In genomic region chr10:63703113-63703670, GRCh38 we compare ENCODE assay signal across 8 cellular contexts.
DNase-seq lines count a peak whose midpoint lies in the region; ATAC-seq and TF ChIP-seq lines count a peak whose summit lies in the region.

No MANE protein-coding gene starts in this region.

- H3K9me3 Mint-ChIP-seq in Caco-2 (ENCODE audit: unreplicated experiment) = peaks cover 10% of the 10 kb centered on the region

- H3K27me3 ChIP-seq in Caco-2 (replicated peaks; ENCODE audit: control insufficient read depth, insufficient read depth, low read length) (no peaks in the 10 kb centered on the region), PC-9 (ENCODE audit: insufficient read depth, low read depth) (no peaks in the 10 kb centered on the region)

- ATAC-seq in left lobe of liver (peak; percentile 6), HG02678 (IDR thresholded peaks at IDR 0.05; ENCODE audit: unreplicated experiment) (no peak)

- H3K9me3 ChIP-seq in Caco-2 = no peaks in the 10 kb centered on the region
- H3K9me3 ChIP-seq in PC-9 (ENCODE audit: insufficient read depth, low read depth) = no peaks in the 10 kb centered on the region; the same call in 1 of the 2 replicates

- H3K27me3 Mint-ChIP-seq in Caco-2 (ENCODE audit: insufficient read depth, unreplicated experiment) = no peaks in the 10 kb centered on the region

- CTCF ChIA-PET in Caco-2 (lab: Charles Lee) = interaction anchor here (1.3 kb wide), 2 partner anchors 19 to 65 kb away, joined by 3 read pairs; no protein-coding TSS in a partner anchor
- CTCF ChIA-PET in PC-9 (lab: Charles Lee) = no interaction called here

- peaks cover 40% of the 10 kb centered on the region for H3F3A ChIP-seq in PC-9 (ENCODE audit: insufficient read depth, low read depth)

- H3K27ac Mint-ChIP-seq in Caco-2 (ENCODE audit: unreplicated experiment) = peak overlapping the region; percentile 18

- H4K20me1 ChIP-seq in PC-9 (ENCODE audit: insufficient read depth) = no peaks in the 10 kb centered on the region

- no peak overlapping the region for H3K4me3 Mint-ChIP-seq in Caco-2 (ENCODE audit: unreplicated experiment)

- peak overlapping the region; percentile 55 for H2AFZ ChIP-seq in PC-9

- H3K36me3 ChIP-seq in Caco-2 (ENCODE audit: control insufficient read depth, insufficient read depth, low read length) (no peaks in the 10 kb centered on the region), PC-9 (ENCODE audit: low read depth) (no peaks in the 10 kb centered on the region)

- POLR2A ChIA-PET in Caco-2 (lab: Charles Lee) (no interaction called here), PC-9 (lab: Charles Lee; ENCODE audit: unreplicated experiment) (no interaction called here)

- 0 out of 2 replicates have a peak overlapping the region, but pooled peaks have one; percentile 2 for H3K4me2 ChIP-seq in PC-9

- intact Hi-C loops in Caco-2 (cut with micrococcal nuclease; ENCODE audit: unreplicated experiment) (no loop called here), PC-9 (cut with micrococcal nuclease; ENCODE audit: unreplicated experiment) (no loop called here)

- H3K4me3 ChIP-seq in Caco-2 (ENCODE audit: low read depth, low read length) (no peak overlapping the region), PC-9 (no peak overlapping the region)

- H3K4me1 ChIP-seq in Caco-2 (peaks cover 16% of the 10 kb centered on the region), PC-9 (replicated peaks; ENCODE audit: insufficient read depth) (peaks cover 58% of the 10 kb centered on the region)

- TF ChIP-seq CTCF in Caco-2 (IDR thresholded peaks at IDR 0.05; ENCODE audit: insufficient read depth in 1 of 2, low read depth in 1 of 2, low read length in 1 of 2, severe bottlenecking in 1 of 2, unreplicated experiment in 1 of 2) = no peak
- TF ChIP-seq CTCF in PC-9 (conservative IDR thresholded peaks at IDR 0.05) = no peak

- BruUV-seq in Caco-2 (replicated peaks; lab: Mats Ljungman, UMichigan) = no TSS peak
- BruUV-seq in PC-9 (replicated peaks; lab: Mats Ljungman, UMichigan) = no TSS peak

- peaks cover 20% of the 10 kb centered on the region for H3K4me1 Mint-ChIP-seq in Caco-2 (ENCODE audit: low read depth, unreplicated experiment)

- H3K36me3 Mint-ChIP-seq in Caco-2 (ENCODE audit: insufficient read depth, unreplicated experiment) = no peaks in the 10 kb centered on the region

- no peak for DNase-seq in Caco-2
- peak; percentile 41 for DNase-seq in HCEC 1CT
- DNase-seq in PC-9 = peak in 1 of 2 experiments; percentile 52
- no peak for DNase-seq in left lobe of liver (ENCODE audit: low spot score)
- DNase-seq in activated CD4-positive, CD25-positive, alpha-beta regulatory T cell treated with anti-CD3 and anti-CD28 coated beads, Interleukin-2, amount 50 U/mL, for 72 hours = no peak
- DNase-seq in stimulated activated CD4-positive, alpha-beta T cell treated with anti-CD3 and anti-CD28 coated beads, Interleukin-1b, Interleukin-23, amount 100 ng/mL, for 48 hours = no peak
- no peak for DNase-seq in activated CD8-positive, alpha-beta memory T cell treated with anti-CD3 and anti-CD28 coated beads, Interleukin-2, amount 50 U/mL, for 4 hours

- no peaks in the 10 kb centered on the region for H3K79me2 ChIP-seq in PC-9 (ENCODE audit: low read depth)

- no peaks in the 10 kb centered on the region for H3K9me2 ChIP-seq in PC-9 (ENCODE audit: insufficient read depth)

- H3K27ac ChIP-seq in PC-9 = peak overlapping the region; percentile 47
